20 cellular contexts compared by ENCODE assay signal in genomic region chr18:57640236-57640635, GRCh38. TPM values are rescaled to one million over a fixed set of nuclear protein-coding genes. Genes with fewer than 3 reads are reported as not detected.
A peak's percentile ranks its signal among the peaks of the same experiment; 100 is the strongest.
DNase-seq lines count a peak whose midpoint lies in the region; ATAC-seq and FAIRE-seq lines count a peak whose summit lies in the region.
"Had no signal": no experiment of that assay in that cellular context is flagged by ENCODE, and none has a peak within 500 bp of the region (broad histone marks: within the 10 kb centered on the region; RNA-seq: fewer than 3 reads in every experiment).

No MANE protein-coding gene starts in this region.

- DNase-seq in activated T-cell treated with anti-CD3 and anti-CD28 coated beads, Interleukin-2, amount 50 U/mL, for 72 hours = no peak
- DNase-seq in activated T-cell treated with anti-CD3 and anti-CD28 coated beads, Interleukin-2, amount 50 U/mL, for 4 hours = no peak
- no peak for DNase-seq in activated naive CD8-positive, alpha-beta T cell treated with anti-CD3 and anti-CD28 coated beads for 36 hours
- DNase-seq in memory B cell (ENCODE audit: low spot score in 2 of 2) (no peak), left lobe of liver (ENCODE audit: low spot score) (no peak), GM19239 (ENCODE audit: insufficient read length, low spot score) (no peak), GM23248 (no peak)
- DNase-seq: DND-41, GDM1, Karpas-422, MG63, NCI-H1105, NCI-H1694, NCI-H510A treated with DMSO at 0.1 percent for 48 hours, PC-9 had no signal

- no peaks in the 10 kb centered on the region; the same call in 1 of the 2 replicates for H3K36me3 ChIP-seq in GM23248 (ENCODE audit: low read depth)

- no peak for FAIRE-seq in GM19239 (lab: Jason Lieb, UNC)
- FAIRE-seq: GM12891, GM18507, H54 had no signal

- peak overlapping the region; percentile 64 for H3K27ac Mint-ChIP-seq in activated T-cell treated with anti-CD3 and anti-CD28 coated beads, Interleukin-2, amount 50 U/mL, for 72 hours
- peak overlapping the region; percentile 90 for H3K27ac Mint-ChIP-seq in activated naive CD8-positive, alpha-beta T cell treated with anti-CD3 and anti-CD28 coated beads for 36 hours
- H3K27ac Mint-ChIP-seq in memory B cell = peak overlapping the region; percentile 57

- no peaks in the 10 kb centered on the region for H4K20me1 ChIP-seq in GM23248 (ENCODE audit: insufficient read depth)

- peaks cover 10% of the 10 kb centered on the region for H3K4me1 Mint-ChIP-seq in activated T-cell treated with anti-CD3 and anti-CD28 coated beads, Interleukin-2, amount 50 U/mL, for 72 hours (ENCODE audit: low read depth)
- peaks cover 23% of the 10 kb centered on the region for H3K4me1 Mint-ChIP-seq in activated T-cell treated with anti-CD3 and anti-CD28 coated beads, Interleukin-2, amount 50 U/mL, for 4 hours (ENCODE audit: low read depth)
- peaks cover 30% of the 10 kb centered on the region for H3K4me1 Mint-ChIP-seq in activated naive CD8-positive, alpha-beta T cell treated with anti-CD3 and anti-CD28 coated beads for 36 hours
- peaks cover 24% of the 10 kb centered on the region for H3K4me1 Mint-ChIP-seq in memory B cell

- H3K79me2 ChIP-seq in GM23248 (ENCODE audit: insufficient read depth) = peaks cover 12% of the 10 kb centered on the region

- no peak overlapping the region for H2AFZ ChIP-seq in GM23248
- H2AFZ ChIP-seq: PC-9 had no signal

- no peak overlapping the region for H3K4me3 ChIP-seq in GM23248
- H3K4me3 ChIP-seq: MG63, PC-9 had no signal

- H3K4me1 ChIP-seq in GM23248 (ENCODE audit: insufficient read depth) = no peaks in the 10 kb centered on the region

- no peak overlapping the region for H3K27ac ChIP-seq in GM23248
- H3K27ac ChIP-seq: C4-2B, PC-9 had no signal

- in situ Hi-C loops in GM23248 (cut with MboI) = no loop called here

- no peak overlapping the region for H3K9ac ChIP-seq in GM23248

- no peaks in the 10 kb centered on the region for H3K9me3 ChIP-seq in GM23248 (ENCODE audit: low read depth)
- H3K9me3 ChIP-seq: MG63 had no signal

- no peak overlapping the region for H3K4me3 Mint-ChIP-seq in activated T-cell treated with anti-CD3 and anti-CD28 coated beads, Interleukin-2, amount 50 U/mL, for 72 hours
- no peak overlapping the region for H3K4me3 Mint-ChIP-seq in activated T-cell treated with anti-CD3 and anti-CD28 coated beads, Interleukin-2, amount 50 U/mL, for 4 hours
- no peak overlapping the region for H3K4me3 Mint-ChIP-seq in activated naive CD8-positive, alpha-beta T cell treated with anti-CD3 and anti-CD28 coated beads for 36 hours
- no peak overlapping the region for H3K4me3 Mint-ChIP-seq in memory B cell

- peaks cover 0 to 3% of the 10 kb centered on the region in 2 donors for H3K9me3 Mint-ChIP-seq in activated T-cell treated with anti-CD3 and anti-CD28 coated beads, Interleukin-2, amount 50 U/mL, for 72 hours
- H3K9me3 Mint-ChIP-seq in activated T-cell treated with anti-CD3 and anti-CD28 coated beads, Interleukin-2, amount 50 U/mL, for 4 hours = no peaks in the 10 kb centered on the region
- peaks cover 8% of the 10 kb centered on the region for H3K9me3 Mint-ChIP-seq in activated naive CD8-positive, alpha-beta T cell treated with anti-CD3 and anti-CD28 coated beads for 36 hours
- no peaks in the 10 kb centered on the region for H3K9me3 Mint-ChIP-seq in memory B cell

- 66 to 67% methylated on average over 3 of the region's 3 CpGs for WGBS in GM23248 (ENCODE audit: low coverage in 1 of 2, low lambda C conversion rate in 2 of 2, missing lambda C conversion rate in 2 of 2), 2 experiments

- no peaks in the 10 kb centered on the region for H3K27me3 ChIP-seq in GM23248 (replicated peaks; ENCODE audit: insufficient read depth)
- H3K27me3 ChIP-seq: MG63 had no signal

- no peak for ATAC-seq in activated T-cell treated with anti-CD3 and anti-CD28 coated beads, Interleukin-2, amount 50 U/mL, for 72 hours (replicated peaks in 1 of 2)
- no peak for ATAC-seq in activated T-cell treated with anti-CD3 and anti-CD28 coated beads, Interleukin-2, amount 50 U/mL, for 4 hours
- ATAC-seq in memory B cell (ENCODE audit: low read depth) (no peak), left lobe of liver (no peak), GM19467 (IDR thresholded peaks at IDR 0.05; ENCODE audit: unreplicated experiment) (no peak)

- no peaks in the 10 kb centered on the region for H3K9me2 ChIP-seq in GM23248 (ENCODE audit: insufficient read depth)

- no peaks in the 10 kb centered on the region for H3K27me3 Mint-ChIP-seq in activated T-cell treated with anti-CD3 and anti-CD28 coated beads, Interleukin-2, amount 50 U/mL, for 72 hours (ENCODE audit: low read depth)
- H3K27me3 Mint-ChIP-seq in activated T-cell treated with anti-CD3 and anti-CD28 coated beads, Interleukin-2, amount 50 U/mL, for 4 hours (ENCODE audit: low read depth) = no peaks in the 10 kb centered on the region
- H3K27me3 Mint-ChIP-seq in activated naive CD8-positive, alpha-beta T cell treated with anti-CD3 and anti-CD28 coated beads for 36 hours = no peaks in the 10 kb centered on the region
- no peaks in the 10 kb centered on the region for H3K27me3 Mint-ChIP-seq in memory B cell

- peaks cover 11 to 14% of the 10 kb centered on the region in 2 donors for H3K36me3 Mint-ChIP-seq in activated T-cell treated with anti-CD3 and anti-CD28 coated beads, Interleukin-2, amount 50 U/mL, for 72 hours (ENCODE audit: insufficient read depth in 2 of 2)
- peaks cover 34% of the 10 kb centered on the region for H3K36me3 Mint-ChIP-seq in activated T-cell treated with anti-CD3 and anti-CD28 coated beads, Interleukin-2, amount 50 U/mL, for 4 hours (ENCODE audit: insufficient read depth)
- H3K36me3 Mint-ChIP-seq in activated naive CD8-positive, alpha-beta T cell treated with anti-CD3 and anti-CD28 coated beads for 36 hours = peaks cover 43% of the 10 kb centered on the region
- peaks cover 30% of the 10 kb centered on the region for H3K36me3 Mint-ChIP-seq in memory B cell

- H3K4me2 ChIP-seq in GM23248 (ENCODE audit: unreplicated experiment) = no peak overlapping the region
- H3K4me2 ChIP-seq: PC-9 had no signal

- peaks cover 21% of the 10 kb centered on the region for H3F3A ChIP-seq in GM23248 (ENCODE audit: insufficient read depth)

RNA-seq across cellular contexts. Expression of gene NARS1, which starts 18.6 kb away (rescaled TPM):
- 100 to 1,000 TPM; 130 to 137 TPM for total RNA-seq in activated T-cell treated with anti-CD3 and anti-CD28 coated beads, Interleukin-2, amount 50 U/mL, for 72 hours
- total RNA-seq in activated T-cell treated with anti-CD3 and anti-CD28 coated beads, Interleukin-2, amount 50 U/mL, for 4 hours = 100 to 1,000 TPM; 142 to 152 (median 151) TPM
- 100 to 1,000 TPM; 143 to 144 TPM for total RNA-seq in activated naive CD8-positive, alpha-beta T cell treated with anti-CD3 and anti-CD28 coated beads for 36 hours
- 36.9 TPM for total RNA-seq in left lobe of liver
- total RNA-seq in GM23248 (2014; rRNA removed; shearing (Covaris generic)) = 219 and 260 TPM in 2 replicates
- polyA plus RNA-seq in GM23248 (2016; fragmentation: Nextera tagmentation; extraction: Ambion mirVana) = 197 and 201 TPM in 2 replicates

RNA-seq across cellular contexts. Expression of gene FECH, which starts 53.7 kb away (rescaled TPM):
- total RNA-seq in activated T-cell treated with anti-CD3 and anti-CD28 coated beads, Interleukin-2, amount 50 U/mL, for 72 hours = 10 to 100 TPM; 24.2 to 32.6 TPM
- 10 to 100 TPM; 14.7 to 18.7 (median 17.8) TPM for total RNA-seq in activated T-cell treated with anti-CD3 and anti-CD28 coated beads, Interleukin-2, amount 50 U/mL, for 4 hours
- 10 to 100 TPM; 33.4 to 33.7 TPM for total RNA-seq in activated naive CD8-positive, alpha-beta T cell treated with anti-CD3 and anti-CD28 coated beads for 36 hours
- total RNA-seq in left lobe of liver = 31.5 TPM
- total RNA-seq in GM23248 (2014; rRNA removed; shearing (Covaris generic)) = 25.4 and 56.8 TPM in 2 replicates
- 32.5 and 33.4 TPM in 2 replicates for polyA plus RNA-seq in GM23248 (2016; fragmentation: Nextera tagmentation; extraction: Ambion mirVana)
